ENCODE assay signal across 9 cellular contexts in the genomic region with DNA sequence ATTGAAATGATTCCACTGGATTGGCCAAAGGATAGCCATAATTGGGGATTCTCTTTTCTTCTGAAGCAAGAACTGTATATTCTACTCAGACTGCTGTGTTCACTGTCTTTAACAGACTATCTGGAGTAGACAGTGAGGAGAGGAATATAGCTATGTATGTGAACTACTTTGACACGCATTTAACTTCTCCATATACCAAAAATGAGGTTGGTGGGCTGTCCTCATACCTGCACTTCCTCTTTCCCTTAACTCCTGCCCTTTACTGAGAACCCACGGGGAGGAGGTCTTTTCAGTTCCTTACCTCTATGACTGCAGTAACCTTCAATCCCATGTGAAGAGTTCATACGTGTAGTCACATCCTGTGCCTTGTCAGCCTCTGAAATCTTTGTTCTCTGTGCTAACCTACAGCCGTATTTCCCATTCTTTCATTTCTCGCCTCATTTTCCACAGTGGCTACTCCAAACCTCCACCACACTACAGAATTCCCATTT.
DNase-seq lines count a peak whose midpoint lies in the region; ATAC-seq and TF ChIP-seq lines count a peak whose summit lies in the region.
"Had no signal": no experiment of that assay in that cellular context is flagged by ENCODE, and none has a peak within 500 bp of the region (broad histone marks: within the 10 kb centered on the region; RNA-seq: fewer than 3 reads in every experiment).

No MANE protein-coding gene starts in this region.

- CTCF ChIA-PET in SK-N-SH (lab: Yijun Ruan, JAX) = no interaction called here

- H3K4me1 ChIP-seq in SK-N-SH (ENCODE audit: control insufficient read depth in 1 of 2, insufficient read depth in 2 of 2, low read depth in 1 of 2, low read length in 1 of 2) = no peaks in the 10 kb centered on the region

- H3K27me3 ChIP-seq in SK-N-SH (ENCODE audit: insufficient read depth) = peaks cover 16% of the 10 kb centered on the region; the same call in 1 of the 2 replicates

- WGBS in SK-N-SH (ENCODE audit: low lambda C conversion rate) = 5% methylated on average over 5 of the region's 5 CpGs

- H3F3A ChIP-seq in SK-N-SH (replicated peaks; ENCODE audit: insufficient read depth) = no peaks in the 10 kb centered on the region

- TF ChIP-seq RAD21 in SK-N-SH (IDR thresholded peaks at IDR 0.05; ENCODE audit: low read length) = no peak

- ATAC-seq in GM18861 (IDR thresholded peaks at IDR 0.05; ENCODE audit: unreplicated experiment) = peak; percentile 36
- peak; percentile 64 for ATAC-seq in GM21528 (IDR thresholded peaks at IDR 0.05; ENCODE audit: low FRiP score, unreplicated experiment)
- ATAC-seq in HG03439 (IDR thresholded peaks at IDR 0.05; ENCODE audit: unreplicated experiment) = peak; percentile 47

- H3K27ac ChIP-seq in coronary artery (peak overlapping the region; percentile 6 to 23), SK-N-SH (ENCODE audit: low read depth in 2 of 2, low read length in 1 of 2) (no peak overlapping the region)

- H3K9ac ChIP-seq in SK-N-SH = no peak overlapping the region

- H2AFZ ChIP-seq in SK-N-SH (ENCODE audit: low read depth) = no peak overlapping the region

- no peak for TF ChIP-seq EP300 in SK-N-SH (IDR thresholded peaks at IDR 0.05; ENCODE audit: borderline replicate concordance in 1 of 2, low read depth in 1 of 2, low read length in 1 of 2)

- no peaks in the 10 kb centered on the region for H3K36me3 ChIP-seq in SK-N-SH (replicated peaks in 1 of 2; ENCODE audit: control insufficient read depth in 1 of 2, insufficient read depth in 2 of 2, low read length in 1 of 2)

- TF ChIP-seq CTCF in coronary artery (IDR thresholded peaks at IDR 0.05) (no peak), SK-N-SH (IDR thresholded peaks at IDR 0.05) (no peak)

- H4K20me1 ChIP-seq in SK-N-SH (ENCODE audit: insufficient read depth) = no peaks in the 10 kb centered on the region

- no peaks in the 10 kb centered on the region for H3K9me3 ChIP-seq in SK-N-SH

- no peaks in the 10 kb centered on the region for H3K79me2 ChIP-seq in SK-N-SH (ENCODE audit: insufficient read depth)

- no peak for DNase-seq in coronary artery (ENCODE audit: low spot score)
- no peak for DNase-seq in NCI-H510A treated with DMSO at 0.1 percent for 48 hours (lab: John Stamatoyannopoulos, UW)
- DNase-seq in ureter (ENCODE audit: low spot score) = no peak
- DNase-seq in SK-N-SH = no peak
- DNase-seq in NCI-H1417 (lab: John Stamatoyannopoulos, UW) = no peak
- DNase-seq: NCI-H1694 treated with DMSO at 0.1 percent for 48 hours had no signal

- H3K4me2 ChIP-seq in SK-N-SH = no peak overlapping the region

- H3K4me3 ChIP-seq in coronary artery (peak overlapping the region; percentile 31), SK-N-SH (ENCODE audit: low read depth in 2 of 2, low read length in 1 of 2) (no peak overlapping the region)

- H3K9me2 ChIP-seq in SK-N-SH = no peaks in the 10 kb centered on the region

- POLR2A ChIA-PET in SK-N-SH (lab: Yijun Ruan, JAX) = no interaction called here

TF ChIP-seq in SK-N-SH, 30 proteins besides CTCF, POLR2A, EP300 and RAD21:
- TF ChIP-seq, protein P1, sequence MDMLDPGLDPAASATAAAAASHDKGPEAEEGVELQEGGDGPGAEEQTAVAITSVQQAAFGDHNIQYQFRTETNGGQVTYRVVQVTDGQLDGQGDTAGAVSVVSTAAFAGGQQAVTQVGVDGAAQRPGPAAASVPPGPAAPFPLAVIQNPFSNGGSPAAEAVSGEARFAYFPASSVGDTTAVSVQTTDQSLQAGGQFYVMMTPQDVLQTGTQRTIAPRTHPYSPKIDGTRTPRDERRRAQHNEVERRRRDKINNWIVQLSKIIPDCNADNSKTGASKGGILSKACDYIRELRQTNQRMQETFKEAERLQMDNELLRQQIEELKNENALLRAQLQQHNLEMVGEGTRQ (IDR thresholded peaks at IDR 0.05; ENCODE audit: borderline replicate concordance, low read depth, low read length) = no peak
- TF ChIP-seq TAF1 (IDR thresholded peaks at IDR 0.05; ENCODE audit: borderline replicate concordance, low read depth, low read length) (no peak), TEAD4 (IDR thresholded peaks at IDR 0.05; ENCODE audit: borderline replicate concordance, insufficient read depth) (no peak), NFIC (IDR thresholded peaks at IDR 0.05; ENCODE audit: borderline replicate concordance) (no peak), RCOR1 (IDR thresholded peaks at IDR 0.05; ENCODE audit: low read length) (no peak), JUND (IDR thresholded peaks at IDR 0.05) (no peak), POLR2AphosphoS5 (IDR thresholded peaks at IDR 0.05; ENCODE audit: low read depth, low read length) (no peak), CHD2 (IDR thresholded peaks at IDR 0.05; ENCODE audit: low read length, partially characterized antibody) (no peak), MXI1 (IDR thresholded peaks at IDR 0.05; ENCODE audit: low read depth, low read length) (no peak), FOSL2 (IDR thresholded peaks at IDR 0.05; ENCODE audit: borderline replicate concordance, low read depth) (no peak)

Comparison
In these comparisons a context has a peak if more than half of its experiments do, and no peak if none do; other contexts are left out.
1. H3K27ac ChIP-seq: peak in coronary artery (2 of 2); none in SK-N-SH (0 of 2).
2. Peak in every context shown above with its lines, with median percentiles within 50 percentile points of each other: ATAC-seq.